1 cellular context compared by ENCODE assay signal in the genomic region with DNA sequence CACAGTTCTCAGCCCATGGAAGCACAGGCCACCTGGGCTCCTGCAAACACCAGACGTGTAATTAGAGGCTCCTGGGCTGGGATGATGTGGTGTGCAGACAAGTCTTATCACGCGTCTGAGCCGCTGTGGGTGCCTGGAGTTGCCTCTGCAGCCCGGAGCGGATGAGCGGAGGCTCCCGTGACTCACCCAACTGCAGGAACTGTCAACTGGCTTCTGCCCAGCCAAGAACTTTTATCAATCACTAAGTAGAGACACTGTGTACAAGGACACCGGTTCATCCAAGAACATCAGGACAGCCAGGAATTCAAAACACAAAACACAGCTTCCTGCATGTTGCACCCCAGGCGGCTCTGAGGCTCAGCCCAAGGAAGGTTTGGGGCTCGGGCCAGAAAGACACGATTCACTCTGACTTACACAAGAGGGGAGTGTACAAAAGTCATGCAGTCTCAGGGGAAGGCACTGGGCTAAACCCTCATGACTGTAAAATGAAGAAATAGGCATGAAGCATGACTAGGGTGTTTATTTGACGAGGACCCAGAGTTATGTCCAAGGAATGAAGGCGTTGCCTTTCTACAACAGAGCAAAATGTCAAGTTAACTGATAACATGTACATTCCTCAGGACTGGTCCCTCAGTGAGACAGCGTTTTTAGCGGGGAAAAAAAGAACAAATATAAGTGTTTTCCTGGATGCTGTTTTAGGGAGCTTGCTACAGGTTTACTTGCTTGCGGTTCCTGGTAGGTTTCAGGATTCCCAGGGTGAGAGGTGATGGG.
TF ChIP-seq lines count a peak whose summit lies in the region.

No MANE protein-coding gene starts in this region.

TF ChIP-seq in A549, 52 proteins besides CTCF, POLR2A, EP300 and RAD21 (continued from another document):
- TF ChIP-seq NPAS2 (CRISPR knock-in tag; IDR thresholded peaks at IDR 0.05; ENCODE audit: borderline replicate concordance) (no peak), HOXB5 (CRISPR knock-in tag; IDR thresholded peaks at IDR 0.05) (peak; percentile 63; the same call in 1 of the 2 replicates), USF2 (IDR thresholded peaks at IDR 0.05) (no peak), RCOR1 (IDR thresholded peaks at IDR 0.05; ENCODE audit: low read depth, low read length) (no peak), CEBPB (IDR thresholded peaks at IDR 0.05) (peak; percentile 71 to 89), EHMT2 (IDR thresholded peaks at IDR 0.05; ENCODE audit: low read depth) (no peak), TFCP2L1 (CRISPR knock-in tag; IDR thresholded peaks at IDR 0.05) (no peak), NR3C1 (IDR thresholded peaks at IDR 0.05) (no peak), HOXA7 (CRISPR knock-in tag; IDR thresholded peaks at IDR 0.05) (peak; percentile 64; the same call in 1 of the 2 replicates), HMGXB4 (CRISPR knock-in tag; IDR thresholded peaks at IDR 0.05; ENCODE audit: borderline replicate concordance) (no peak), ESRRA (IDR thresholded peaks at IDR 0.05; ENCODE audit: borderline replicate concordance, low read length) (no peak), ZC3H11A (IDR thresholded peaks at IDR 0.05) (no peak), FOSL2 (IDR thresholded peaks at IDR 0.05) (peak; percentile 46; the same call in 1 of the 2 replicates), FOSL2 (CRISPR knock-in tag; IDR thresholded peaks at IDR 0.05) (peak; percentile 81), CBX8 (IDR thresholded peaks at IDR 0.05) (no peak), MAFK (IDR thresholded peaks at IDR 0.05; ENCODE audit: partially characterized antibody) (peak; percentile 95), JUN (IDR thresholded peaks at IDR 0.05) (peak; percentile 85 to 87; a peak in 4 of 5 replicates), SREBF2 (IDR thresholded peaks at IDR 0.05) (no peak), BHLHE40 (IDR thresholded peaks at IDR 0.05; ENCODE audit: low read depth, low read length) (no peak), JUNB (IDR thresholded peaks at IDR 0.05) (peak; percentile 84), NFE2L2 (conservative IDR thresholded peaks at IDR 0.05; ENCODE audit: low read length) (peak; percentile 88), FOXS1 (CRISPR knock-in tag; IDR thresholded peaks at IDR 0.05) (0 out of 2 replicates have a peak, but pooled peaks have one; percentile 33), ELK1 (IDR thresholded peaks at IDR 0.05; ENCODE audit: low read depth, low read length) (no peak), HEYL (CRISPR knock-in tag; IDR thresholded peaks at IDR 0.05) (no peak), RNF2 (IDR thresholded peaks at IDR 0.05; ENCODE audit: borderline replicate concordance, low read depth) (no peak), HOXB13 (CRISPR knock-in tag; IDR thresholded peaks at IDR 0.05; ENCODE audit: low read depth) (no peak), MAZ (IDR thresholded peaks at IDR 0.05; ENCODE audit: borderline replicate concordance, low read depth, low read length) (no peak), ZNF302 (CRISPR knock-in tag; IDR thresholded peaks at IDR 0.05) (no peak), KDM1A (IDR thresholded peaks at IDR 0.05; ENCODE audit: low read depth) (no peak), SMC3 (IDR thresholded peaks at IDR 0.05) (no peak; the same call in 2 of the 3 replicates), CHD4 (IDR thresholded peaks at IDR 0.05; ENCODE audit: borderline replicate concordance) (no peak), RARB (CRISPR knock-in tag; IDR thresholded peaks at IDR 0.05) (0 out of 2 replicates have a peak, but pooled peaks have one; percentile 22), POLR2AphosphoS2 (conservative IDR thresholded peaks at IDR 0.05; ENCODE audit: low read length) (0 out of 2 replicates have a peak, but pooled peaks have one; percentile 29), ZSCAN20 (CRISPR knock-in tag; IDR thresholded peaks at IDR 0.05) (no peak)
- TF ChIP-seq, protein P1, sequence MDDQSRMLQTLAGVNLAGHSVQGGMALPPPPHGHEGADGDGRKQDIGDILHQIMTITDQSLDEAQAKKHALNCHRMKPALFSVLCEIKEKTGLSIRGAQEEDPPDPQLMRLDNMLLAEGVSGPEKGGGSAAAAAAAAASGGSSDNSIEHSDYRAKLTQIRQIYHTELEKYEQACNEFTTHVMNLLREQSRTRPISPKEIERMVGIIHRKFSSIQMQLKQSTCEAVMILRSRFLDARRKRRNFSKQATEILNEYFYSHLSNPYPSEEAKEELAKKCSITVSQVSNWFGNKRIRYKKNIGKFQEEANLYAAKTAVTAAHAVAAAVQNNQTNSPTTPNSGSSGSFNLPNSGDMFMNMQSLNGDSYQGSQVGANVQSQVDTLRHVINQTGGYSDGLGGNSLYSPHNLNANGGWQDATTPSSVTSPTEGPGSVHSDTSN (IDR thresholded peaks at IDR 0.05) = no peak
- TF ChIP-seq, protein P2, sequence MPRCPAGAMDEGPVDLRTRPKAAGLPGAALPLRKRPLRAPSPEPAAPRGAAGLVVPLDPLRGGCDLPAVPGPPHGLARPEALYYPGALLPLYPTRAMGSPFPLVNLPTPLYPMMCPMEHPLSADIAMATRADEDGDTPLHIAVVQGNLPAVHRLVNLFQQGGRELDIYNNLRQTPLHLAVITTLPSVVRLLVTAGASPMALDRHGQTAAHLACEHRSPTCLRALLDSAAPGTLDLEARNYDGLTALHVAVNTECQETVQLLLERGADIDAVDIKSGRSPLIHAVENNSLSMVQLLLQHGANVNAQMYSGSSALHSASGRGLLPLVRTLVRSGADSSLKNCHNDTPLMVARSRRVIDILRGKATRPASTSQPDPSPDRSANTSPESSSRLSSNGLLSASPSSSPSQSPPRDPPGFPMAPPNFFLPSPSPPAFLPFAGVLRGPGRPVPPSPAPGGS (IDR thresholded peaks at IDR 0.05) = peak; percentile 74; the same call in 2 of the 3 replicates
